ENCODE assay signal across 7 cellular contexts in genomic region chr17:42565523-42566214, GRCh38. TPM values are rescaled to one million over a fixed set of nuclear protein-coding genes. Genes with fewer than 3 reads are reported as not detected.
DNase-seq lines count a peak whose midpoint lies in the region; ATAC-seq, FAIRE-seq and TF ChIP-seq lines count a peak whose summit lies in the region.
"Had no signal": no experiment of that assay in that cellular context is flagged by ENCODE, and none has a peak within 500 bp of the region (broad histone marks: within the 10 kb centered on the region; RNA-seq: fewer than 3 reads in every experiment).

No MANE protein-coding gene starts in this region.

- no peak for ATAC-seq in stimulated activated naive CD8-positive, alpha-beta T cell treated with anti-CD3 and anti-CD28 coated beads, Interleukin-15, Interleukin-2, amounts not matched to agents 100 U/mL and 50 U/mL, for 24 hours
- ATAC-seq in HG02970 (IDR thresholded peaks at IDR 0.05; ENCODE audit: low FRiP score, unreplicated experiment): no peak

- H3K27me3 Mint-ChIP-seq in stimulated activated naive CD8-positive, alpha-beta T cell treated with anti-CD3 and anti-CD28 coated beads, Interleukin-15, Interleukin-2, amounts not matched to agents 100 ng/mL and 50 ng/mL, for 24 hours: no peaks in the 10 kb centered on the region

- H3K9ac ChIP-seq in kidney (ENCODE audit: low read length in 2 of 2): peak overlapping the region in 1 of 2 donors; percentile 23

- peaks cover 21 to 43% of the 10 kb centered on the region in 2 donors for H3K4me1 ChIP-seq in kidney (ENCODE audit: control insufficient read depth in 1 of 2, insufficient read depth in 1 of 2, low read depth in 1 of 2, low read length in 2 of 2)
- H3K4me1 ChIP-seq in uterus: peaks cover 11 to 18% of the 10 kb centered on the region in 2 donors

- H3K9me3 ChIP-seq in kidney (ENCODE audit: control insufficient read depth in 1 of 2, low read length in 2 of 2): no peaks in the 10 kb centered on the region
- no peaks in the 10 kb centered on the region for H3K9me3 ChIP-seq in uterus

- no peak for FAIRE-seq in kidney (lab: Jason Lieb, UNC)

- no peak for DNase-seq in stimulated activated naive CD8-positive, alpha-beta T cell treated with anti-CD3 and anti-CD28 coated beads, Interleukin-15, Interleukin-2, amounts not matched to agents 100 U/mL and 50 U/mL, for 24 hours
- peak; percentile 70 for DNase-seq in kidney
- DNase-seq in uterus: no peak
- DNase-seq in NCI-H345 treated with DMSO at 0.1 percent for 48 hours (lab: John Stamatoyannopoulos, UW; ENCODE audit: unreplicated experiment): no peak
- DNase-seq: NCI-H2081 had no signal

- H3K36me3 ChIP-seq in kidney (ENCODE audit: control insufficient read depth in 1 of 2, insufficient read depth in 2 of 2, low read length in 2 of 2): peaks cover 26 to 37% of the 10 kb centered on the region in 2 donors
- no peaks in the 10 kb centered on the region for H3K36me3 ChIP-seq in uterus

- intact Hi-C loops in kidney (cut with DNase I) (no loop called here), uterus (cut with DNase I; ENCODE audit: low total_unique reads) (no loop called here)

- H3K27me3 ChIP-seq in uterus: no peaks in the 10 kb centered on the region

- H3K9me3 Mint-ChIP-seq in stimulated activated naive CD8-positive, alpha-beta T cell treated with anti-CD3 and anti-CD28 coated beads, Interleukin-15, Interleukin-2, amounts not matched to agents 100 ng/mL and 50 ng/mL, for 24 hours: no peaks in the 10 kb centered on the region

- H3K4me1 Mint-ChIP-seq in stimulated activated naive CD8-positive, alpha-beta T cell treated with anti-CD3 and anti-CD28 coated beads, Interleukin-15, Interleukin-2, amounts not matched to agents 100 ng/mL and 50 ng/mL, for 24 hours (ENCODE audit: low read depth): peaks cover 57% of the 10 kb centered on the region

- H3K27ac ChIP-seq in kidney (ENCODE audit: low read depth in 2 of 2, low read length in 2 of 2) (peak overlapping the region in 1 of 2 donors; percentile 86), uterus (peak overlapping the region; percentile 86 to 91)

- peaks cover 41% of the 10 kb centered on the region for H3K36me3 Mint-ChIP-seq in stimulated activated naive CD8-positive, alpha-beta T cell treated with anti-CD3 and anti-CD28 coated beads, Interleukin-15, Interleukin-2, amounts not matched to agents 100 ng/mL and 50 ng/mL, for 24 hours (ENCODE audit: low read depth)

- peak overlapping the region; percentile 97 for H3K27ac Mint-ChIP-seq in stimulated activated naive CD8-positive, alpha-beta T cell treated with anti-CD3 and anti-CD28 coated beads, Interleukin-15, Interleukin-2, amounts not matched to agents 100 ng/mL and 50 ng/mL, for 24 hours

- H3K4me3 ChIP-seq in kidney (ENCODE audit: low read length in 2 of 2) (peak overlapping the region in 1 of 2 donors; percentile 6), uterus (no peak overlapping the region)

- no peak for TF ChIP-seq POLR2A in uterus (IDR thresholded peaks at IDR 0.05)

- TF ChIP-seq CTCF in kidney (IDR thresholded peaks at IDR 0.05; ENCODE audit: borderline replicate concordance, extremely low read depth, insufficient read depth) (no peak), uterus (IDR thresholded peaks at IDR 0.05) (no peak)

- H3K4me3 Mint-ChIP-seq in stimulated activated naive CD8-positive, alpha-beta T cell treated with anti-CD3 and anti-CD28 coated beads, Interleukin-15, Interleukin-2, amounts not matched to agents 100 ng/mL and 50 ng/mL, for 24 hours: no peak overlapping the region

RNA-seq across cellular contexts. Expression of gene MLX, which starts 1.2 kb away (rescaled TPM):
- total RNA-seq in kidney (38.7 TPM), uterus (10 to 100 TPM in 3 of 4 donors, 1 to 10 TPM in 1; 6.9 to 50.0 (median 35.1) TPM)
- polyA plus RNA-seq in kidney (ENCODE audit: insufficient read depth, low read depth, low replicate concordance): 41.0 TPM

RNA-seq across cellular contexts. Expression of gene COASY, which starts 3.7 kb away (rescaled TPM):
- total RNA-seq in kidney (71.9 TPM), uterus (10 to 100 TPM in 3 of 4 donors, 1 to 10 TPM in 1; 2.6 to 42.6 (median 16.1) TPM)
- 145 TPM for polyA plus RNA-seq in kidney (ENCODE audit: insufficient read depth, low read depth, low replicate concordance)

RNA-seq across cellular contexts. Expression of gene PSMC3IP, which starts 11.9 kb away (rescaled TPM):
- total RNA-seq in kidney (5.8 TPM), uterus (10 to 100 TPM in 1 of 4 donors, 1 to 10 TPM in 3; 2.8 to 16.5 (median 5.0) TPM)
- polyA plus RNA-seq in kidney (ENCODE audit: insufficient read depth, low read depth, low replicate concordance): 3.6 TPM

RNA-seq across cellular contexts. Expression of gene HSD17B1, which starts 12.9 kb away (rescaled TPM):
- total RNA-seq in kidney: 0.31 TPM
- polyA plus RNA-seq in kidney (ENCODE audit: insufficient read depth, low read depth, low replicate concordance): 3.3 TPM
- 1 to 10 TPM in 1 of 4 donors, under 1 TPM in 1, not detected in 2; 0.35 to 3.1 TPM for total RNA-seq in uterus

RNA-seq across cellular contexts. Expression of gene NAGLU, which starts 29.6 kb away (rescaled TPM):
- 37.5 TPM for total RNA-seq in kidney
- polyA plus RNA-seq in kidney (ENCODE audit: insufficient read depth, low read depth, low replicate concordance): 52.7 TPM
- 10 to 100 TPM in 3 of 4 donors, 1 to 10 TPM in 1; 8.7 to 33.5 (median 25.6) TPM for total RNA-seq in uterus
